Comparison of ENCODE assay signal across 9 cellular contexts in the genomic region with DNA sequence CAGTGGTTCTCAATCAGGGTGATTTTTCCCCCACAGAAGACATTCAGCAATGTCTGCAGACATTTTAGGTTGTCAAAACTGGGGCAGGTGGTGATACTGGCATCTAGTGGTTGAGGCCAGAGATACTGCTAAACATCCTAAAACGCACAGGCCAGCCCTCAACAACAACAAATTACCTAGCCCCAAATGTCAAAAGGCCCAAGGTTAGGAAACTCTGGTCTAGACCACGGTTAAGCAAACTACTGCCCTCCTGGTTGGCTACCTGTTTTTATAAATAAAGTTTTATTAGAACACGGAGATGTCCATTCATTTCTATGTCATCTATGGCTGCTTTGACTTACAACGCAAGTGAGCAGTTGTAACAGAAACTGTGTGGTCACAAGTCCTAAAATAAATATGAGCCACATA.
DNase-seq lines count a peak whose midpoint lies in the region; ATAC-seq and TF ChIP-seq lines count a peak whose summit lies in the region.
"Had no signal": no experiment of that assay in that cellular context is flagged by ENCODE, and none has a peak within 500 bp of the region (broad histone marks: within the 10 kb centered on the region; RNA-seq: fewer than 3 reads in every experiment).

No MANE protein-coding gene starts in this region.

- H3K27ac Mint-ChIP-seq in CD4-positive, CD25-positive, alpha-beta regulatory T cell, result peak overlapping the region in 2 of 3 donors; percentile 29 to 33

- no peak overlapping the region for H3K27ac ChIP-seq in CD4-positive, CD25-positive, alpha-beta regulatory T cell (ENCODE audit: insufficient read depth, low read length, poor library complexity, severe bottlenecking)
- H3K27ac ChIP-seq in Peyer's patch, result no peak overlapping the region
- H3K27ac ChIP-seq: SJSA1 had no signal

- H3K36me3 ChIP-seq in CD4-positive, CD25-positive, alpha-beta regulatory T cell (ENCODE audit: control insufficient read depth, insufficient read depth, low read length), result no peaks in the 10 kb centered on the region
- no peaks in the 10 kb centered on the region for H3K36me3 ChIP-seq in Peyer's patch
- H3K36me3 ChIP-seq: SJSA1 had no signal

- peaks cover 0 to 2% (median 0%) of the 10 kb centered on the region in 7 donors for H3K9me3 Mint-ChIP-seq in CD4-positive, CD25-positive, alpha-beta regulatory T cell

- H3K4me3 Mint-ChIP-seq in CD4-positive, CD25-positive, alpha-beta regulatory T cell, result peak overlapping the region in 2 of 4 donors; percentile 33 to 69

- intact Hi-C loops in posterior vena cava (cut with DNase I), result no loop called here

- peak; percentile 31 to 85 (median 75) for DNase-seq in CD4-positive, CD25-positive, alpha-beta regulatory T cell
- peak in 2 of 3 donors; percentile 44 to 75 for DNase-seq in Peyer's patch
- peak; percentile 19 for DNase-seq in activated T-helper 9 cell treated with anti-CD3 and anti-CD28 coated beads, Interleukin-2, amount 50 U/mL, for 16 hours (ENCODE audit: low read depth)
- DNase-seq in glomerular visceral epithelial cell (ENCODE audit: extremely low spot score), result peak; percentile 67
- peak; percentile 28 for DNase-seq in smooth muscle cell of the brain vasculature (ENCODE audit: low read depth, low spot score)
- no peak for DNase-seq in posterior vena cava (ENCODE audit: low spot score)

- H3K27me3 Mint-ChIP-seq in CD4-positive, CD25-positive, alpha-beta regulatory T cell, result peaks cover 10% of the 10 kb centered on the region

- H3K36me3 Mint-ChIP-seq in CD4-positive, CD25-positive, alpha-beta regulatory T cell, result no peaks in the 10 kb centered on the region

- no peaks in the 10 kb centered on the region for H3K9me3 ChIP-seq in CD4-positive, CD25-positive, alpha-beta regulatory T cell (ENCODE audit: control insufficient read depth in 2 of 2, low read length in 2 of 2)
- H3K9me3 ChIP-seq in Peyer's patch, result no peaks in the 10 kb centered on the region
- H3K9me3 ChIP-seq: SJSA1 had no signal

- TF ChIP-seq POLR2A in Peyer's patch (IDR thresholded peaks at IDR 0.05), result no peak

- ATAC-seq in CD4-positive, CD25-positive, alpha-beta regulatory T cell (ENCODE audit: low read depth in 2 of 2), result peak; percentile 76 to 89
- peak; percentile 82 for ATAC-seq in GM19351 (IDR thresholded peaks at IDR 0.05; ENCODE audit: unreplicated experiment)
- ATAC-seq in HG03439 (IDR thresholded peaks at IDR 0.05; ENCODE audit: unreplicated experiment), result peak; percentile 73

- peaks cover 16 to 46% (median 21%) of the 10 kb centered on the region in 4 donors for H3K4me1 Mint-ChIP-seq in CD4-positive, CD25-positive, alpha-beta regulatory T cell

- no peaks in the 10 kb centered on the region for H3K27me3 ChIP-seq in CD4-positive, CD25-positive, alpha-beta regulatory T cell (ENCODE audit: control insufficient read depth, insufficient read depth, low read length)
- H3K27me3 ChIP-seq in Peyer's patch, result no peaks in the 10 kb centered on the region
- H3K27me3 ChIP-seq: SJSA1 had no signal

- peak overlapping the region; percentile 34 for H3K4me3 ChIP-seq in CD4-positive, CD25-positive, alpha-beta regulatory T cell (ENCODE audit: low read depth, low read length)
- H3K4me3 ChIP-seq in Peyer's patch, result no peak overlapping the region
- H3K4me3 ChIP-seq: SJSA1 had no signal

- peaks cover 19% of the 10 kb centered on the region for H3K4me1 ChIP-seq in CD4-positive, CD25-positive, alpha-beta regulatory T cell (ENCODE audit: control insufficient read depth, insufficient read depth, low read length, poor library complexity, severe bottlenecking)
- H3K4me1 ChIP-seq in Peyer's patch, result no peaks in the 10 kb centered on the region

- peak in 5 of 6 experiments; percentile 61 to 83 (median 79) for TF ChIP-seq CTCF in Peyer's patch (IDR thresholded peaks at IDR 0.05)
